Comparison of ENCODE assay signal across 1 cellular context in the genomic region with DNA sequence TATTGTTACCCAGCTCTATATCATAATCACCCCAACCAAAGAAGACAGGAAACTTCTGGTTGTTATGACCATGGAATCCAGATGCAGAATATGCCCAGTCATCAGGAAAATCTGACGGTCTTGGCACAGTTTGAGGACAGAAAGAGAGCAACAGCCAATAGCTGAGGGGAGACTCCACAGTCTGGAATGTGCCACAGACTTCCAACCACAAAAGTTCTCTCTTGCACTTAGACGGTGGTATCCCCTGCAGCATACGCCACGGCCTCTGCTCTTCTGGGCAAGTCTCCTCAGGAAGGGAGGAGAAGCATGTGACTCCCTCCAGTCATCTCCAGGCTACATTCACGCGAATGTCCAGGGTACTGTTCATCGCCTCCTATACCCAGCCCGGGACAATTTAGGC.
TF ChIP-seq lines count a peak whose summit lies in the region.

No MANE protein-coding gene starts in this region.

TF ChIP-seq in IMR-90, 13 proteins besides CTCF, POLR2A, EP300 and RAD21 (continued from another document):
- no peak for TF ChIP-seq MAZ (IDR thresholded peaks at IDR 0.05; ENCODE audit: borderline replicate concordance, low read depth, low read length)
- TF ChIP-seq CEBPB (IDR thresholded peaks at IDR 0.05; ENCODE audit: low read depth, low read length): no peak
- peak; percentile 95 for TF ChIP-seq MAFK (IDR thresholded peaks at IDR 0.05; ENCODE audit: low read depth, low read length)
- TF ChIP-seq, protein P1, sequence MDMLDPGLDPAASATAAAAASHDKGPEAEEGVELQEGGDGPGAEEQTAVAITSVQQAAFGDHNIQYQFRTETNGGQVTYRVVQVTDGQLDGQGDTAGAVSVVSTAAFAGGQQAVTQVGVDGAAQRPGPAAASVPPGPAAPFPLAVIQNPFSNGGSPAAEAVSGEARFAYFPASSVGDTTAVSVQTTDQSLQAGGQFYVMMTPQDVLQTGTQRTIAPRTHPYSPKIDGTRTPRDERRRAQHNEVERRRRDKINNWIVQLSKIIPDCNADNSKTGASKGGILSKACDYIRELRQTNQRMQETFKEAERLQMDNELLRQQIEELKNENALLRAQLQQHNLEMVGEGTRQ (IDR thresholded peaks at IDR 0.05; ENCODE audit: low read depth, low read length): peak; percentile 44; the same call in 1 of the 2 replicates
- TF ChIP-seq BHLHE40 (IDR thresholded peaks at IDR 0.05; ENCODE audit: low read depth, low read length): peak; percentile 6; the same call in 1 of the 2 replicates
- no peak for TF ChIP-seq ELK1 (IDR thresholded peaks at IDR 0.05; ENCODE audit: borderline replicate concordance, low read depth, low read length)
- no peak for TF ChIP-seq RCOR1 (IDR thresholded peaks at IDR 0.05; ENCODE audit: insufficient replicate concordance, low read length)
